Comparison of ENCODE assay signal across 1 cellular context in the genomic region with DNA sequence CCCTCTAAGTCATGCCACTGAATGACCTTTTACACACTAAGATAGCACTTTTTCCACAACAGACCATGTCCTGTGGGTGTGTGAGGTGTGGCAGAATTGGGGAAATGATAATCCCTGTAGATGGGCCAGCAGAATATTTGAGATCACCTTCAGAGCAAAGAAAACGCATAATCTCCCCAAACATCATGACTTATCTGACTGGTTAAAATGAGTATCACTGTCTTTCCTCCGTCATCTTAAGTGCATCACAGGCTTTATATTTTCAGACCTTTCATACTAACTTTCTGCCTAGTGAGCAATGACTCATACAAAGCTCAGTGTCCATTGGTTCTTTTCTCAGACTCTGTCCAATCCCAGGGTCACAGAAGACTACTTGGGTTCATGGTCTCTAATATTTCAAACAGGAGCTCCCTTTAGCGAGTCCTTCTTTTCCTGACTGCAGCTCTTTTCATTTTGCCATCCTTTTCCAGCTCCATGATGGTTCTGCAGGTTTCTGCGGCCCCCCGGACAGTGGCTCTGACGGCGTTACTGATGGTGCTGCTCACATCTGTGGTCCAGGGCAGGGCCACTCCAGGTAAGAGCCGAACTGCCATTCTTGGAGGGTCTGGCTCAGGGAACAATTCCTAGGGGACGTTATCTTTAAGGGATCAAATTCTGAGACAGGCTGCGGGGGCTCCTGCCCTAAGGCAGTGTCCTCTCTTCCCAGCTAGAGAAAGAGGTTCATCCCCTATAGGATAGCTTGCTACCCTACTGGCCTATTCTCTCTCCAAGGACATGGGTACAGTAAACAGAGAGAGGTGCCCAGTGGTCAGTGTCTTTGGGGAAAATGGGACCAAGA.
TF ChIP-seq lines count a peak whose summit lies in the region.

HLA-DPB1 (plus strand) TSS at position 423 of the 838 bp plus-strand sequence; CDS start at position 475, 52 bp downstream.

TF ChIP-seq in GM12878, 131 proteins besides CTCF, POLR2A, EP300 and RAD21 (continued from another document):
- TF ChIP-seq BCLAF1 (IDR thresholded peaks at IDR 0.05) (no peak), CBFB (IDR thresholded peaks at IDR 0.05; ENCODE audit: low read depth) (peak; percentile 68), GATAD2B (conservative IDR thresholded peaks at IDR 0.05; ENCODE audit: low read depth) (no peak; the same call in 1 of the 2 replicates), BACH1 (IDR thresholded peaks at IDR 0.05; ENCODE audit: borderline replicate concordance) (no peak), NR2F1 (conservative IDR thresholded peaks at IDR 0.05) (peak; percentile 58), SMAD1 (IDR thresholded peaks at IDR 0.05; ENCODE audit: low read depth, partially characterized antibody) (peak; percentile 87), SMARCA5 (IDR thresholded peaks at IDR 0.05) (no peak), RUNX3 (IDR thresholded peaks at IDR 0.05; ENCODE audit: low read length) (peak; percentile 3; the same call in 1 of the 2 replicates), SUZ12 (IDR thresholded peaks at IDR 0.05; ENCODE audit: unreplicated experiment) (no peak), HDAC2 (IDR thresholded peaks at IDR 0.05) (no peak), FOXK2 (IDR thresholded peaks at IDR 0.05) (no peak), HDAC6 (IDR thresholded peaks at IDR 0.05; ENCODE audit: unreplicated experiment) (peak; percentile 41), JUND (IDR thresholded peaks at IDR 0.05; ENCODE audit: low read depth, low read length) (no peak), STAT1 (conservative IDR thresholded peaks at IDR 0.05) (0 out of 2 replicates have a peak, but pooled peaks have one; percentile 30), CREB1 (IDR thresholded peaks at IDR 0.05; ENCODE audit: low read depth) (peak; percentile 94), CEBPB (IDR thresholded peaks at IDR 0.05; ENCODE audit: borderline replicate concordance in 1 of 2, low read depth in 2 of 2, low read length in 2 of 2) (peak in 1 of 2 experiments; percentile 79; a peak in 1 of 4 replicates), TARDBP (IDR thresholded peaks at IDR 0.05; ENCODE audit: borderline replicate concordance) (no peak), TCF7 (IDR thresholded peaks at IDR 0.05; ENCODE audit: borderline replicate concordance) (no peak), POU2F2 (IDR thresholded peaks at IDR 0.05; ENCODE audit: borderline replicate concordance, low read depth, low read length) (peak; percentile 62; the same call in 1 of the 3 replicates), POLR2AphosphoS2 (IDR thresholded peaks at IDR 0.05; ENCODE audit: low read depth, low read length) (peak; percentile 91; the same call in 1 of the 2 replicates), ZNF24 (IDR thresholded peaks at IDR 0.05) (no peak), BHLHE40 (IDR thresholded peaks at IDR 0.05; ENCODE audit: borderline replicate concordance in 1 of 2, low read depth in 2 of 2, low read length in 1 of 2) (peak; percentile 34 to 75; a peak in 3 of 4 replicates), ZBED1 (IDR thresholded peaks at IDR 0.05; ENCODE audit: borderline replicate concordance) (peak; percentile 75), SP1 (IDR thresholded peaks at IDR 0.05; ENCODE audit: low read depth, low read length) (peak; percentile 13), ETV6 (conservative IDR thresholded peaks at IDR 0.05 in 1 of 2, IDR thresholded peaks at IDR 0.05 in 1 of 2; ENCODE audit: borderline replicate concordance in 1 of 2, low read depth in 1 of 2) (no peak), TAF1 (IDR thresholded peaks at IDR 0.05; ENCODE audit: borderline replicate concordance, low read depth, low read length) (peak; percentile 89), MAX (IDR thresholded peaks at IDR 0.05; ENCODE audit: low read depth, low read length) (no peak; the same call in 1 of the 2 replicates), ATF7 (IDR thresholded peaks at IDR 0.05; ENCODE audit: low read depth) (peak; percentile 71), JUNB (IDR thresholded peaks at IDR 0.05) (no peak)
- TF ChIP-seq, protein P1, sequence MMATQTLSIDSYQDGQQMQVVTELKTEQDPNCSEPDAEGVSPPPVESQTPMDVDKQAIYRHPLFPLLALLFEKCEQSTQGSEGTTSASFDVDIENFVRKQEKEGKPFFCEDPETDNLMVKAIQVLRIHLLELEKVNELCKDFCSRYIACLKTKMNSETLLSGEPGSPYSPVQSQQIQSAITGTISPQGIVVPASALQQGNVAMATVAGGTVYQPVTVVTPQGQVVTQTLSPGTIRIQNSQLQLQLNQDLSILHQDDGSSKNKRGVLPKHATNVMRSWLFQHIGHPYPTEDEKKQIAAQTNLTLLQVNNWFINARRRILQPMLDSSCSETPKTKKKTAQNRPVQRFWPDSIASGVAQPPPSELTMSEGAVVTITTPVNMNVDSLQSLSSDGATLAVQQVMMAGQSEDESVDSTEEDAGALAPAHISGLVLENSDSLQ (IDR thresholded peaks at IDR 0.05), result peak; percentile 19; the same call in 1 of the 2 replicates
- TF ChIP-seq, protein P2, sequence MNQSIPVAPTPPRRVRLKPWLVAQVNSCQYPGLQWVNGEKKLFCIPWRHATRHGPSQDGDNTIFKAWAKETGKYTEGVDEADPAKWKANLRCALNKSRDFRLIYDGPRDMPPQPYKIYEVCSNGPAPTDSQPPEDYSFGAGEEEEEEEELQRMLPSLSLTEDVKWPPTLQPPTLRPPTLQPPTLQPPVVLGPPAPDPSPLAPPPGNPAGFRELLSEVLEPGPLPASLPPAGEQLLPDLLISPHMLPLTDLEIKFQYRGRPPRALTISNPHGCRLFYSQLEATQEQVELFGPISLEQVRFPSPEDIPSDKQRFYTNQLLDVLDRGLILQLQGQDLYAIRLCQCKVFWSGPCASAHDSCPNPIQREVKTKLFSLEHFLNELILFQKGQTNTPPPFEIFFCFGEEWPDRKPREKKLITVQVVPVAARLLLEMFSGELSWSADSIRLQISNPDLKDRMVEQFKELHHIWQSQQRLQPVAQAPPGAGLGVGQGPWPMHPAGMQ (IDR thresholded peaks at IDR 0.05; ENCODE audit: borderline replicate concordance), result no peak
- TF ChIP-seq, protein P3, sequence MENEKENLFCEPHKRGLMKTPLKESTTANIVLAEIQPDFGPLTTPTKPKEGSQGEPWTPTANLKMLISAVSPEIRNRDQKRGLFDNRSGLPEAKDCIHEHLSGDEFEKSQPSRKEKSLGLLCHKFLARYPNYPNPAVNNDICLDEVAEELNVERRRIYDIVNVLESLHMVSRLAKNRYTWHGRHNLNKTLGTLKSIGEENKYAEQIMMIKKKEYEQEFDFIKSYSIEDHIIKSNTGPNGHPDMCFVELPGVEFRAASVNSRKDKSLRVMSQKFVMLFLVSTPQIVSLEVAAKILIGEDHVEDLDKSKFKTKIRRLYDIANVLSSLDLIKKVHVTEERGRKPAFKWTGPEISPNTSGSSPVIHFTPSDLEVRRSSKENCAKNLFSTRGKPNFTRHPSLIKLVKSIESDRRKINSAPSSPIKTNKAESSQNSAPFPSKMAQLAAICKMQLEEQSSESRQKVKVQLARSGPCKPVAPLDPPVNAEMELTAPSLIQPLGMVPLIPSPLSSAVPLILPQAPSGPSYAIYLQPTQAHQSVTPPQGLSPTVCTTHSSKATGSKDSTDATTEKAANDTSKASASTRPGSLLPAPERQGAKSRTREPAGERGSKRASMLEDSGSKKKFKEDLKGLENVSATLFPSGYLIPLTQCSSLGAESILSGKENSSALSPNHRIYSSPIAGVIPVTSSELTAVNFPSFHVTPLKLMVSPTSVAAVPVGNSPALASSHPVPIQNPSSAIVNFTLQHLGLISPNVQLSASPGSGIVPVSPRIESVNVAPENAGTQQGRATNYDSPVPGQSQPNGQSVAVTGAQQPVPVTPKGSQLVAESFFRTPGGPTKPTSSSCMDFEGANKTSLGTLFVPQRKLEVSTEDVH (IDR thresholded peaks at IDR 0.05; ENCODE audit: low read depth, partially characterized antibody), result no peak
- TF ChIP-seq, protein P4, sequence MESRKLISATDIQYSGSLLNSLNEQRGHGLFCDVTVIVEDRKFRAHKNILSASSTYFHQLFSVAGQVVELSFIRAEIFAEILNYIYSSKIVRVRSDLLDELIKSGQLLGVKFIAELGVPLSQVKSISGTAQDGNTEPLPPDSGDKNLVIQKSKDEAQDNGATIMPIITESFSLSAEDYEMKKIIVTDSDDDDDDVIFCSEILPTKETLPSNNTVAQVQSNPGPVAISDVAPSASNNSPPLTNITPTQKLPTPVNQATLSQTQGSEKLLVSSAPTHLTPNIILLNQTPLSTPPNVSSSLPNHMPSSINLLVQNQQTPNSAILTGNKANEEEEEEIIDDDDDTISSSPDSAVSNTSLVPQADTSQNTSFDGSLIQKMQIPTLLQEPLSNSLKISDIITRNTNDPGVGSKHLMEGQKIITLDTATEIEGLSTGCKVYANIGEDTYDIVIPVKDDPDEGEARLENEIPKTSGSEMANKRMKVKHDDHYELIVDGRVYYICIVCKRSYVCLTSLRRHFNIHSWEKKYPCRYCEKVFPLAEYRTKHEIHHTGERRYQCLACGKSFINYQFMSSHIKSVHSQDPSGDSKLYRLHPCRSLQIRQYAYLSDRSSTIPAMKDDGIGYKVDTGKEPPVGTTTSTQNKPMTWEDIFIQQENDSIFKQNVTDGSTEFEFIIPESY (IDR thresholded peaks at IDR 0.05), result no peak
- TF ChIP-seq, protein P5, sequence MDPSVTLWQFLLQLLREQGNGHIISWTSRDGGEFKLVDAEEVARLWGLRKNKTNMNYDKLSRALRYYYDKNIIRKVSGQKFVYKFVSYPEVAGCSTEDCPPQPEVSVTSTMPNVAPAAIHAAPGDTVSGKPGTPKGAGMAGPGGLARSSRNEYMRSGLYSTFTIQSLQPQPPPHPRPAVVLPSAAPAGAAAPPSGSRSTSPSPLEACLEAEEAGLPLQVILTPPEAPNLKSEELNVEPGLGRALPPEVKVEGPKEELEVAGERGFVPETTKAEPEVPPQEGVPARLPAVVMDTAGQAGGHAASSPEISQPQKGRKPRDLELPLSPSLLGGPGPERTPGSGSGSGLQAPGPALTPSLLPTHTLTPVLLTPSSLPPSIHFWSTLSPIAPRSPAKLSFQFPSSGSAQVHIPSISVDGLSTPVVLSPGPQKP (IDR thresholded peaks at IDR 0.05; ENCODE audit: low read depth, low read length), result no peak
- TF ChIP-seq, protein P6, sequence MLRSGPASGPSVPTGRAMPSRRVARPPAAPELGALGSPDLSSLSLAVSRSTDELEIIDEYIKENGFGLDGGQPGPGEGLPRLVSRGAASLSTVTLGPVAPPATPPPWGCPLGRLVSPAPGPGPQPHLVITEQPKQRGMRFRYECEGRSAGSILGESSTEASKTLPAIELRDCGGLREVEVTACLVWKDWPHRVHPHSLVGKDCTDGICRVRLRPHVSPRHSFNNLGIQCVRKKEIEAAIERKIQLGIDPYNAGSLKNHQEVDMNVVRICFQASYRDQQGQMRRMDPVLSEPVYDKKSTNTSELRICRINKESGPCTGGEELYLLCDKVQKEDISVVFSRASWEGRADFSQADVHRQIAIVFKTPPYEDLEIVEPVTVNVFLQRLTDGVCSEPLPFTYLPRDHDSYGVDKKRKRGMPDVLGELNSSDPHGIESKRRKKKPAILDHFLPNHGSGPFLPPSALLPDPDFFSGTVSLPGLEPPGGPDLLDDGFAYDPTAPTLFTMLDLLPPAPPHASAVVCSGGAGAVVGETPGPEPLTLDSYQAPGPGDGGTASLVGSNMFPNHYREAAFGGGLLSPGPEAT (IDR thresholded peaks at IDR 0.05; ENCODE audit: low read depth), result peak; percentile 32; the same call in 1 of the 2 replicates
- TF ChIP-seq, protein P7, sequence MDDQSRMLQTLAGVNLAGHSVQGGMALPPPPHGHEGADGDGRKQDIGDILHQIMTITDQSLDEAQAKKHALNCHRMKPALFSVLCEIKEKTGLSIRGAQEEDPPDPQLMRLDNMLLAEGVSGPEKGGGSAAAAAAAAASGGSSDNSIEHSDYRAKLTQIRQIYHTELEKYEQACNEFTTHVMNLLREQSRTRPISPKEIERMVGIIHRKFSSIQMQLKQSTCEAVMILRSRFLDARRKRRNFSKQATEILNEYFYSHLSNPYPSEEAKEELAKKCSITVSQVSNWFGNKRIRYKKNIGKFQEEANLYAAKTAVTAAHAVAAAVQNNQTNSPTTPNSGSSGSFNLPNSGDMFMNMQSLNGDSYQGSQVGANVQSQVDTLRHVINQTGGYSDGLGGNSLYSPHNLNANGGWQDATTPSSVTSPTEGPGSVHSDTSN (IDR thresholded peaks at IDR 0.05; ENCODE audit: insufficient replicate concordance, low read depth, low read length), result no peak
